In the genomic region with DNA sequence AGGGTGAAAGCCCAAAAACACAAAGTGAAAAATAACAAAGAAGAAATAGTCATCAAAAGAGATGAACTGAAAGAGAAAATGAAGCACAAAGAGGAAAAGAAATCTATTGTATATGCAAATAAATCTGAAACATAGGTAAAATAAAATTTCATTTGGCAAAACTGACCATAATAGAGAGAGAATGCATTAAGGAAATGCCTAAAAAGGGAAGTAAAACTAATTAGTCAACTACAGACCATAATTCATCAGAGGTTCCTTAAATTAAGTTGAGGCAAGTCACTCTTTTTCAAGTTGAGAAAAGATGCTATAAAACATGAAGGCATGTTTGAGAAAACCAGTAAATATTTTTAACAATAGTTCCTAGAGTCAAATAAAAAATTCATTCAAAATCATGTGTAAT, we compare ENCODE assay signal across 1 cellular context.
TF ChIP-seq lines count a peak whose summit lies in the region.

No MANE protein-coding gene starts in this region.

TF ChIP-seq in HepG2, 621 proteins besides CTCF, POLR2A, EP300 and RAD21 (continued from another document):
- TF ChIP-seq GFI1 (CRISPR knock-in tag; IDR thresholded peaks at IDR 0.05; ENCODE audit: borderline replicate concordance) (no peak), ZNF513 (CRISPR knock-in tag; conservative IDR thresholded peaks at IDR 0.05) (no peak), NKX3-1 (CRISPR knock-in tag; IDR thresholded peaks at IDR 0.05) (no peak), GMEB1 (CRISPR knock-in tag; IDR thresholded peaks at IDR 0.05; ENCODE audit: borderline replicate concordance) (no peak), ZNF124 (CRISPR knock-in tag; IDR thresholded peaks at IDR 0.05) (no peak), MBNL3 (CRISPR knock-in tag; conservative IDR thresholded peaks at IDR 0.05) (no peak), FLYWCH1 (CRISPR knock-in tag; IDR thresholded peaks at IDR 0.05) (no peak), AGO1 (IDR thresholded peaks at IDR 0.05; ENCODE audit: low read depth, low read length, poor library complexity, severe bottlenecking) (no peak), PRDM10 (CRISPR knock-in tag; IDR thresholded peaks at IDR 0.05; ENCODE audit: low read depth) (no peak), HNRNPH1 (optimal IDR thresholded peaks at IDR 0.05; ENCODE audit: low read depth, low read length) (no peak), ZNF841 (CRISPR knock-in tag; IDR thresholded peaks at IDR 0.05; ENCODE audit: borderline replicate concordance) (no peak)
- TF ChIP-seq, protein P1, sequence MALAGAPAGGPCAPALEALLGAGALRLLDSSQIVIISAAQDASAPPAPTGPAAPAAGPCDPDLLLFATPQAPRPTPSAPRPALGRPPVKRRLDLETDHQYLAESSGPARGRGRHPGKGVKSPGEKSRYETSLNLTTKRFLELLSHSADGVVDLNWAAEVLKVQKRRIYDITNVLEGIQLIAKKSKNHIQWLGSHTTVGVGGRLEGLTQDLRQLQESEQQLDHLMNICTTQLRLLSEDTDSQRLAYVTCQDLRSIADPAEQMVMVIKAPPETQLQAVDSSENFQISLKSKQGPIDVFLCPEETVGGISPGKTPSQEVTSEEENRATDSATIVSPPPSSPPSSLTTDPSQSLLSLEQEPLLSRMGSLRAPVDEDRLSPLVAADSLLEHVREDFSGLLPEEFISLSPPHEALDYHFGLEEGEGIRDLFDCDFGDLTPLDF (CRISPR knock-in tag; IDR thresholded peaks at IDR 0.05): no peak
TF ChIP-seq in HepG2: peak in this region for 0.
